ENCODE assay signal across 19 cellular contexts in genomic region chr14:68153275-68153674, GRCh38.
DNase-seq lines count a peak whose midpoint lies in the region; ATAC-seq, FAIRE-seq and TF ChIP-seq lines count a peak whose summit lies in the region.
"Had no signal": no experiment of that assay in that cellular context is flagged by ENCODE, and none has a peak within 500 bp of the region (broad histone marks: within the 10 kb centered on the region; RNA-seq: fewer than 3 reads in every experiment).

No MANE protein-coding gene starts in this region.

- TF ChIP-seq RAD21 in GM12878 (IDR thresholded peaks at IDR 0.05; ENCODE audit: insufficient read depth, low read depth, low read length) = no peak

- SMC1A ChIA-PET in GM12878 (lab: Charles Lee; ENCODE audit: uncharacterized antibody, unreplicated experiment) = interaction anchor here (1.1 to 4.8 kb wide), 4 partner anchors 10 to 54 kb away, joined by 4 to 17 read pairs (median 7); no protein-coding TSS in a partner anchor

- H3K27ac ChIP-seq in GM12878 (ENCODE audit: control insufficient read depth, insufficient read depth) (no peak overlapping the region), pancreas (no peak overlapping the region)
- H3K27ac ChIP-seq: C4-2B had no signal

- no peaks in the 10 kb centered on the region for H3K27me3 ChIP-seq in GM12878 (replicated peaks in 1 of 2; ENCODE audit: control insufficient read depth in 2 of 2, insufficient read depth in 2 of 2, low read length in 1 of 2)
- no peaks in the 10 kb centered on the region for H3K27me3 ChIP-seq in pancreas

- H4K20me1 ChIP-seq in GM12878 (ENCODE audit: control insufficient read depth, insufficient read depth) = no peaks in the 10 kb centered on the region

- POLR2A ChIA-PET in GM12878 (lab: Charles Lee) = no interaction called here

- H3K79me2 ChIP-seq in GM12878 (ENCODE audit: control insufficient read depth, insufficient read depth, low read length) = no peaks in the 10 kb centered on the region

- ATAC-seq in GM12878 (peak; percentile 35; the same call in 2 of the 3 replicates), pancreas (no peak), GM18505 (IDR thresholded peaks at IDR 0.05; ENCODE audit: unreplicated experiment) (no peak)
- ATAC-seq: HepG2 had no signal

- TF ChIP-seq POLR2A in GM12891 (IDR thresholded peaks at IDR 0.05; ENCODE audit: low read depth, low read length) (no peak), GM12878 (IDR thresholded peaks at IDR 0.05; ENCODE audit: low read depth, low read length) (no peak), GM18505 (IDR thresholded peaks at IDR 0.05; ENCODE audit: borderline replicate concordance, extremely low read depth, insufficient read depth, insufficient read length) (no peak)

- no peak overlapping the region for H2AFZ ChIP-seq in GM12878 (ENCODE audit: control insufficient read depth, low read depth, low read length)

- no peak overlapping the region for H3K4me2 ChIP-seq in GM12878 (ENCODE audit: control insufficient read depth, insufficient read depth)

- BruUV-seq in GM12878 (replicated peaks; lab: Mats Ljungman, UMichigan) = no TSS peak

- H3K4me1 ChIP-seq in GM12878 (ENCODE audit: control insufficient read depth, insufficient read depth, low read length) = no peaks in the 10 kb centered on the region
- peaks cover 0 to 7% (median 0%) of the 10 kb centered on the region in 3 donors for H3K4me1 ChIP-seq in pancreas
- H3K4me1 ChIP-seq: Caco-2 had no signal

- RAD21 ChIA-PET in GM12878 (lab: Charles Lee; ENCODE audit: unreplicated experiment) = no interaction called here

- H3K36me3 ChIP-seq in GM12878 (ENCODE audit: control insufficient read depth in 2 of 2, insufficient read depth in 2 of 2, low read length in 1 of 2) = no peaks in the 10 kb centered on the region
- H3K36me3 ChIP-seq in pancreas = no peaks in the 10 kb centered on the region

- DNase-seq in GM12891 (ENCODE audit: insufficient read length, low spot score) (no peak), NCI-H1048 (lab: John Stamatoyannopoulos, UW) (peak; percentile 45), GM12878 (ENCODE audit: low read depth, low spot score) (no peak), pancreas (no peak), AG20443 (ENCODE audit: low spot score) (no peak), GM03348 (ENCODE audit: low spot score) (no peak)
- DNase-seq: ACHN; AML-193; Caco-2; CD4-positive, alpha-beta T cell; DMS79 treated with DMSO at 0.1 percent for 48 hours; GF-D8; H9; KBM-7 had no signal

- intact Hi-C loops in GM12878 (cut with micrococcal nuclease; ENCODE audit: unreplicated experiment) (no loop called here), pancreas (cut with DNase I) (no loop called here)

- in situ Hi-C loops in GM12878 (cut with MboI) = no loop called here

- H3K9ac ChIP-seq in GM12878 (ENCODE audit: control insufficient read depth, insufficient read depth, low read length) = no peak overlapping the region

- no peak overlapping the region for H3K4me3 ChIP-seq in GM12878
- H3K4me3 ChIP-seq in pancreas = no peak overlapping the region

- CTCF ChIA-PET in GM12878 (lab: Yijun Ruan, JAX) = interaction anchor here (0.9 to 1.9 kb wide), 3 partner anchors 15 to 88 kb away, joined by 3 to 4 read pairs (median 3); no protein-coding TSS in a partner anchor

- TF ChIP-seq CTCF in GM12878 (IDR thresholded peaks at IDR 0.05 in 2 of 3, conservative IDR thresholded peaks at IDR 0.05 in 1 of 3; ENCODE audit: control insufficient read depth in 2 of 3, extremely low read depth in 1 of 3, insufficient read depth in 1 of 3, low read depth in 3 of 3, low read length in 3 of 3) (no peak), pancreas (IDR thresholded peaks at IDR 0.05) (no peak)

- no peak for TF ChIP-seq EP300 in GM12878 (IDR thresholded peaks at IDR 0.05; ENCODE audit: borderline replicate concordance in 1 of 2, control insufficient read depth in 1 of 2, low read depth in 2 of 2, low read length in 2 of 2)

- WGBS in GM12878 (ENCODE audit: insufficient coverage, insufficient replicate concordance, low lambda C conversion rate, missing lambda C conversion rate) = 0% methylated on average over 1 of the region's 1 CpG
- WGBS in pancreas, 2 donors = 93 to 95% methylated on average over 1 of the region's 1 CpG

- no peaks in the 10 kb centered on the region; the same call in none of the 3 replicates for H3K9me3 ChIP-seq in GM12878 (replicated peaks; ENCODE audit: control insufficient read depth, insufficient read depth, low read length)
- H3K9me3 ChIP-seq in pancreas = no peaks in the 10 kb centered on the region

- FAIRE-seq in GM12891 (lab: Jason Lieb, UNC) (peak; percentile 35), GM12878 (lab: Jason Lieb, UNC) (no peak), pancreas (lab: Jason Lieb, UNC) (peak; percentile 20)
- FAIRE-seq: D721Med, H1 had no signal

TF ChIP-seq in GM12891, 5 proteins besides CTCF, POLR2A, EP300 and RAD21:
- TF ChIP-seq POLR2AphosphoS5 (IDR thresholded peaks at IDR 0.05; ENCODE audit: low read depth, low read length) (no peak), TAF1 (IDR thresholded peaks at IDR 0.05; ENCODE audit: low read depth, low read length) (no peak), PAX5 (IDR thresholded peaks at IDR 0.05; ENCODE audit: insufficient read depth, low read length, severe bottlenecking) (no peak), SPI1 (IDR thresholded peaks at IDR 0.05; ENCODE audit: low read depth, low read length) (no peak), POU2F2 (IDR thresholded peaks at IDR 0.05; ENCODE audit: low read depth, low read length) (no peak)

TF ChIP-seq in GM12878, 131 proteins besides CTCF, POLR2A, EP300 and RAD21:
- TF ChIP-seq, protein P1, sequence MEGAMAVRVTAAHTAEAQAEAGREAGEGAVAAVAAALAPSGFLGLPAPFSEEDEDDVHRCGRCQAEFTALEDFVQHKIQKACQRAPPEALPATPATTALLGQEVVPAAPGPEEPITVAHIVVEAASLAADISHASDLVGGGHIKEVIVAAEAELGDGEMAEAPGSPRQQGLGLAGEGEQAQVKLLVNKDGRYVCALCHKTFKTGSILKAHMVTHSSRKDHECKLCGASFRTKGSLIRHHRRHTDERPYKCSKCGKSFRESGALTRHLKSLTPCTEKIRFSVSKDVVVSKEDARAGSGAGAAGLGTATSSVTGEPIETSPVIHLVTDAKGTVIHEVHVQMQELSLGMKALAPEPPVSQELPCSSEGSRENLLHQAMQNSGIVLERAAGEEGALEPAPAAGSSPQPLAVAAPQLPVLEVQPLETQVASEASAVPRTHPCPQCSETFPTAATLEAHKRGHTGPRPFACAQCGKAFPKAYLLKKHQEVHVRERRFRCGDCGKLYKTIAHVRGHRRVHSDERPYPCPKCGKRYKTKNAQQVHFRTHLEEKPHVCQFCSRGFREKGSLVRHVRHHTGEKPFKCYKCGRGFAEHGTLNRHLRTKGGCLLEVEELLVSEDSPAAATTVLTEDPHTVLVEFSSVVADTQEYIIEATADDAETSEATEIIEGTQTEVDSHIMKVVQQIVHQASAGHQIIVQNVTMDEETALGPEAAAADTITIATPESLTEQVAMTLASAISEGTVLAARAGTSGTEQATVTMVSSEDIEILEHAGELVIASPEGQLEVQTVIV (IDR thresholded peaks at IDR 0.05; ENCODE audit: borderline replicate concordance, partially characterized antibody) = no peak
- TF ChIP-seq, protein P2, sequence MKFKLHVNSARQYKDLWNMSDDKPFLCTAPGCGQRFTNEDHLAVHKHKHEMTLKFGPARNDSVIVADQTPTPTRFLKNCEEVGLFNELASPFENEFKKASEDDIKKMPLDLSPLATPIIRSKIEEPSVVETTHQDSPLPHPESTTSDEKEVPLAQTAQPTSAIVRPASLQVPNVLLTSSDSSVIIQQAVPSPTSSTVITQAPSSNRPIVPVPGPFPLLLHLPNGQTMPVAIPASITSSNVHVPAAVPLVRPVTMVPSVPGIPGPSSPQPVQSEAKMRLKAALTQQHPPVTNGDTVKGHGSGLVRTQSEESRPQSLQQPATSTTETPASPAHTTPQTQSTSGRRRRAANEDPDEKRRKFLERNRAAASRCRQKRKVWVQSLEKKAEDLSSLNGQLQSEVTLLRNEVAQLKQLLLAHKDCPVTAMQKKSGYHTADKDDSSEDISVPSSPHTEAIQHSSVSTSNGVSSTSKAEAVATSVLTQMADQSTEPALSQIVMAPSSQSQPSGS (IDR thresholded peaks at IDR 0.05; ENCODE audit: low read length) = peak; percentile 30; the same call in 1 of the 2 replicates
- TF ChIP-seq ZNF384 (IDR thresholded peaks at IDR 0.05; ENCODE audit: borderline replicate concordance, low read depth, low read length) (no peak), JUNB (IDR thresholded peaks at IDR 0.05) (0 out of 2 replicates have a peak, but pooled peaks have one; percentile 3), IRF3 (IDR thresholded peaks at IDR 0.05) (no peak), POU2F2 (IDR thresholded peaks at IDR 0.05; ENCODE audit: borderline replicate concordance, low read depth, low read length) (peak; percentile 26; the same call in 1 of the 3 replicates), RUNX3 (IDR thresholded peaks at IDR 0.05; ENCODE audit: low read length) (0 out of 2 replicates have a peak, but pooled peaks have one; percentile 15), ATF7 (IDR thresholded peaks at IDR 0.05; ENCODE audit: low read depth) (peak; percentile 46), IKZF2 (IDR thresholded peaks at IDR 0.05) (peak; percentile 29 to 41; a peak in 2 of 4 replicates), MTA2 (IDR thresholded peaks at IDR 0.05; ENCODE audit: low read depth) (peak; percentile 68; the same call in 1 of the 2 replicates)
